28 cellular contexts compared by ENCODE assay signal in the genomic region with DNA sequence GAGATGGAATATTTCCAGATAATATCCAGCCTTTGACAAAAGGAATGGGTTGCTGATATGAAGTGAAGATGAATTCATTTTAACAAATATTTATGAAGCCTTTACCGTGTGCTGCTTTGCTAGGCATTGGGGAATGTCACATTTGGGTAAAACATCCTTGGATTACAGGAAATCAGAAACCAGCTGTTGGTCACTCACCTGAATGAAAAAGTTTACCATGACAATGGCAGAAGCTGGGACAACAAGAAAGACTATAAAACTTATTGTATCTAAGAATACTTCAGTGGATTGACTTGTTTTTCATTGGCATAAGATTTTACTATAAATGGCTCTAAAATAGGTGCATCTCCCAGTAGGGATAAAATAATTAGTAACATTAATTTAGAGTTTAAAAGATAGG. TPM values are rescaled to one million over a fixed set of nuclear protein-coding genes. Genes with fewer than 3 reads are reported as not detected.
"Had no signal": no experiment of that assay in that cellular context is flagged by ENCODE, and none has a peak within 500 bp of the region (broad histone marks: within the 10 kb centered on the region; RNA-seq: fewer than 3 reads in every experiment).

No MANE protein-coding gene starts in this region.

- H3K36me3 Mint-ChIP-seq: activated CD8-positive, alpha-beta memory T cell treated with anti-CD3 and anti-CD28 coated beads, Interleukin-2, amount 10 ng/mL, durations not matched to agents 7 days and 5 days had no signal

- H3K27me3 ChIP-seq: ascending aorta, dorsolateral prefrontal cortex had no signal

- H3K4me1 ChIP-seq: ascending aorta had no signal

- H3K4me1 Mint-ChIP-seq: activated B cell treated with CpG ODN at 0.5 μM for 24 hours; activated CD8-positive, alpha-beta memory T cell treated with anti-CD3 and anti-CD28 coated beads, Interleukin-2, amount 10 ng/mL, durations not matched to agents 7 days and 5 days; activated naive CD4-positive, alpha-beta T cell treated with anti-CD3 and anti-CD28 coated beads, Interleukin-2, amount 50 U/mL, for 24 hours; activated naive CD8-positive, alpha-beta T cell treated with anti-CD3 and anti-CD28 coated beads for 36 hours; central memory CD8-positive, alpha-beta T cell had no signal

- H3K36me3 ChIP-seq: ascending aorta, brain microvascular endothelial cell had no signal

- H3K27ac ChIP-seq: ascending aorta, brain microvascular endothelial cell, coronary artery, dorsolateral prefrontal cortex, VCaP had no signal

- H3K9me3 Mint-ChIP-seq: activated T-helper 2 cell treated with anti-CD3 and anti-CD28 coated beads, Interferon-gamma antibody, Interleukin-2, Interleukin-4, amounts not matched to agents 10 μg/mL and 5 μg/mL and 100 μg/mL, durations not matched to agents 14 hours and 24 hours and 36 hours had no signal

- H3K27ac Mint-ChIP-seq: activated B cell treated with CpG ODN at 0.5 μM for 24 hours; activated CD4-positive, alpha-beta memory T cell treated with anti-CD3 and anti-CD28 coated beads for 36 hours; activated CD8-positive, alpha-beta memory T cell treated with anti-CD3 and anti-CD28 coated beads, Interleukin-2, amount 10 ng/mL, durations not matched to agents 7 days and 5 days; activated CD8-positive, alpha-beta T cell treated with anti-CD3 and anti-CD28 coated beads, Interleukin-2, amount 10 ng/mL, durations not matched to agents 7 days and 5 days; activated naive CD4-positive, alpha-beta T cell treated with anti-CD3 and anti-CD28 coated beads for 36 hours; activated naive CD4-positive, alpha-beta T cell treated with anti-CD3 and anti-CD28 coated beads, Interleukin-2, amount 50 U/mL, for 24 hours; activated naive CD8-positive, alpha-beta T cell treated with anti-CD3 and anti-CD28 coated beads for 36 hours; activated T-helper 1 cell treated with anti-CD3 and anti-CD28 coated beads, Interleukin-12 subunit alpha, Interleukin-12 subunit beta, Interleukin-2, Interleukin-4 antibody, amounts not matched to agents 30 ng/mL and 10 ng/mL and 1 ng/mL, durations not matched to agents 14 hours and 24 hours and 36 hours; activated T-helper 2 cell treated with anti-CD3 and anti-CD28 coated beads, Interferon-gamma antibody, Interleukin-2, Interleukin-4, amounts not matched to agents 10 μg/mL and 5 μg/mL and 100 μg/mL, durations not matched to agents 14 hours and 24 hours and 36 hours; dendritic cell treated with granulocyte-macrophage colony-stimulating factor and Interleukin-4, amounts not matched to agents 40 ng/mL and 50 ng/mL, for 4 days had no signal

- H3K4me3 ChIP-seq: ascending aorta, coronary artery, dorsolateral prefrontal cortex had no signal

- H3K4me3 Mint-ChIP-seq: activated B cell treated with CpG ODN at 0.5 μM for 24 hours; activated CD4-positive, alpha-beta memory T cell treated with anti-CD3 and anti-CD28 coated beads for 36 hours; activated CD8-positive, alpha-beta memory T cell treated with anti-CD3 and anti-CD28 coated beads, Interleukin-2, amount 10 ng/mL, durations not matched to agents 7 days and 5 days; activated CD8-positive, alpha-beta T cell treated with anti-CD3 and anti-CD28 coated beads, Interleukin-2, amount 10 ng/mL, durations not matched to agents 7 days and 5 days; activated naive CD4-positive, alpha-beta T cell treated with anti-CD3 and anti-CD28 coated beads for 36 hours; activated naive CD4-positive, alpha-beta T cell treated with anti-CD3 and anti-CD28 coated beads, Interleukin-2, amount 50 U/mL, for 24 hours; activated naive CD8-positive, alpha-beta T cell treated with anti-CD3 and anti-CD28 coated beads for 36 hours; activated T-helper 1 cell treated with anti-CD3 and anti-CD28 coated beads, Interleukin-12 subunit alpha, Interleukin-12 subunit beta, Interleukin-2, Interleukin-4 antibody, amounts not matched to agents 30 ng/mL and 10 ng/mL and 1 ng/mL, durations not matched to agents 14 hours and 24 hours and 36 hours; central memory CD8-positive, alpha-beta T cell; dendritic cell treated with granulocyte-macrophage colony-stimulating factor and Interleukin-4, amounts not matched to agents 40 ng/mL and 50 ng/mL, for 4 days; endodermal cell had no signal

- DNase-seq: activated B cell treated with CpG ODN at 0.5 μM for 24 hours; activated CD4-positive, alpha-beta memory T cell treated with anti-CD3 and anti-CD28 coated beads for 36 hours; activated CD4-positive, alpha-beta T cell treated with anti-CD3 and anti-CD28 coated beads for 48 hours; activated CD8-positive, alpha-beta memory T cell treated with anti-CD3 and anti-CD28 coated beads, Interleukin-2, amount 10 ng/mL, durations not matched to agents 7 days and 5 days; activated CD8-positive, alpha-beta memory T cell treated with anti-CD3 and anti-CD28 coated beads, Interleukin-2, amount 50 U/mL, for 4 hours; activated CD8-positive, alpha-beta T cell treated with anti-CD3 and anti-CD28 coated beads, Interleukin-2, amount 10 ng/mL, durations not matched to agents 7 days and 5 days; activated effector memory CD4-positive, alpha-beta T cell treated with anti-CD3 and anti-CD28 coated beads, Interleukin-2, amount 50 U/mL, for 16 hours; activated naive CD4-positive, alpha-beta T cell treated with anti-CD3 and anti-CD28 coated beads for 36 hours; activated naive CD8-positive, alpha-beta T cell treated with anti-CD3 and anti-CD28 coated beads for 36 hours; activated T-cell treated with anti-CD3 and anti-CD28 coated beads, Interleukin-2, amount 50 U/mL, for 1 hour; activated T-cell treated with anti-CD3 and anti-CD28 coated beads, Interleukin-2, amount 50 U/mL, for 48 hours; brain microvascular endothelial cell; dorsolateral prefrontal cortex; effector memory CD4-positive, alpha-beta T cell; endodermal cell; foreskin fibroblast; head of caudate nucleus; T-helper 2 cell had no signal

- ATAC-seq: activated CD4-positive, CD25-positive, alpha-beta regulatory T cell treated with anti-CD3 and anti-CD28 coated beads, Interleukin-2, amount 50 U/mL, for 24 hours; activated CD8-positive, alpha-beta memory T cell treated with anti-CD3 and anti-CD28 coated beads, Interleukin-2, amount 10 ng/mL, durations not matched to agents 7 days and 5 days; activated CD8-positive, alpha-beta T cell treated with anti-CD3 and anti-CD28 coated beads, Interleukin-2, amount 10 ng/mL, durations not matched to agents 7 days and 5 days; esophagus mucosa had no signal

RNA-seq across cellular contexts. Expression of a gene that starts 19.7 kb away (rescaled TPM):
- total RNA-seq: activated B cell treated with CpG ODN at 0.5 μM for 24 hours, ascending aorta had no signal
